In genomic region chr6:75602164-75602896, GRCh38 we compare ENCODE assay signal across 8 cellular contexts. TPM values are rescaled to one million over a fixed set of nuclear protein-coding genes. Genes with fewer than 3 reads are reported as not detected.
DNase-seq lines count a peak whose midpoint lies in the region; ATAC-seq and TF ChIP-seq lines count a peak whose summit lies in the region.

No MANE protein-coding gene starts in this region.

- no peaks in the 10 kb centered on the region for H3K27me3 ChIP-seq in ectodermal cell (ENCODE audit: control insufficient read depth, insufficient read depth, low read length, poor library complexity, severe bottlenecking)

- peaks cover 4% of the 10 kb centered on the region for H3K4me1 ChIP-seq in ectodermal cell (ENCODE audit: control insufficient read depth, insufficient read depth, low read length)

- H3K9me3 ChIP-seq in ectodermal cell (ENCODE audit: control insufficient read depth, low read length) = no peaks in the 10 kb centered on the region

- peak; percentile 31 for ATAC-seq in HG02623 (IDR thresholded peaks at IDR 0.05; ENCODE audit: unreplicated experiment)

- H3K27ac ChIP-seq in ectodermal cell (ENCODE audit: insufficient read depth, low read depth, low read length, poor library complexity, severe bottlenecking) = peak overlapping the region; percentile 92

- H3K27me3 Mint-ChIP-seq in mesothelial cell of epicardium (ENCODE audit: low read depth) = no peaks in the 10 kb centered on the region

- peaks cover 5% of the 10 kb centered on the region for H3K9me3 Mint-ChIP-seq in mesothelial cell of epicardium

- H3K27ac Mint-ChIP-seq in mesothelial cell of epicardium = peak overlapping the region; percentile 100

- H3K36me3 Mint-ChIP-seq in mesothelial cell of epicardium = peaks cover 12% of the 10 kb centered on the region

- H3K4me3 Mint-ChIP-seq in mesothelial cell of epicardium = peak overlapping the region; percentile 97

- peak overlapping the region; percentile 76 for H3K4me3 ChIP-seq in ectodermal cell (ENCODE audit: insufficient read depth, low read depth, low read length)

- peaks cover 37% of the 10 kb centered on the region for H3K4me1 Mint-ChIP-seq in mesothelial cell of epicardium

- WGBS in ectodermal cell, 2 experiments = 0% methylated on average over 75 of the region's 75 CpGs

- no peak for TF ChIP-seq CTCF in mesothelial cell of epicardium (IDR thresholded peaks at IDR 0.05; ENCODE audit: unreplicated experiment)

- DNase-seq in NCI-H187 (lab: John Stamatoyannopoulos, UW) (peak; percentile 30 to 44), NCI-H187 treated with DMSO at 0.1 percent for 48 hours (lab: John Stamatoyannopoulos, UW) (no peak), NCI-H128 (lab: John Stamatoyannopoulos, UW; ENCODE audit: unreplicated experiment) (peak; percentile 41), mesothelial cell of epicardium (ENCODE audit: low spot score in 2 of 2, unreplicated experiment in 2 of 2) (peak; percentile 46 to 70)
- DNase-seq in activated CD4-positive, alpha-beta T cell treated with anti-CD3 and anti-CD28 coated beads, Interleukin-2, amount 50 U/mL, for 4 hours = peak; percentile 49 to 56
- peak; percentile 19 to 26 for DNase-seq in stimulated activated CD8-positive, alpha-beta memory T cell treated with anti-CD3 and anti-CD28 coated beads, Interleukin-4, amount 100 ng/mL, for 1 hour (ENCODE audit: low read depth in 2 of 2, low spot score in 1 of 2)

- no peaks in the 10 kb centered on the region for H3K36me3 ChIP-seq in ectodermal cell (ENCODE audit: control insufficient read depth, insufficient read depth, low read length)

RNA-seq across cellular contexts. Expression of gene SENP6, which starts 0.7 kb away (rescaled TPM):
- polyA plus RNA-seq in ectodermal cell (2013, experiment 1 of 4) = 113 TPM
- 116 TPM for polyA plus RNA-seq in ectodermal cell (2013, experiment 2 of 4)
- polyA plus RNA-seq in ectodermal cell (2013, experiment 3 of 4) = 96.3 TPM
- 103 TPM for polyA plus RNA-seq in ectodermal cell (2013, experiment 4 of 4)
- 150 to 159 TPM (median 157 TPM) in 3 replicates for total RNA-seq in mesothelial cell of epicardium
